In the genomic region with DNA sequence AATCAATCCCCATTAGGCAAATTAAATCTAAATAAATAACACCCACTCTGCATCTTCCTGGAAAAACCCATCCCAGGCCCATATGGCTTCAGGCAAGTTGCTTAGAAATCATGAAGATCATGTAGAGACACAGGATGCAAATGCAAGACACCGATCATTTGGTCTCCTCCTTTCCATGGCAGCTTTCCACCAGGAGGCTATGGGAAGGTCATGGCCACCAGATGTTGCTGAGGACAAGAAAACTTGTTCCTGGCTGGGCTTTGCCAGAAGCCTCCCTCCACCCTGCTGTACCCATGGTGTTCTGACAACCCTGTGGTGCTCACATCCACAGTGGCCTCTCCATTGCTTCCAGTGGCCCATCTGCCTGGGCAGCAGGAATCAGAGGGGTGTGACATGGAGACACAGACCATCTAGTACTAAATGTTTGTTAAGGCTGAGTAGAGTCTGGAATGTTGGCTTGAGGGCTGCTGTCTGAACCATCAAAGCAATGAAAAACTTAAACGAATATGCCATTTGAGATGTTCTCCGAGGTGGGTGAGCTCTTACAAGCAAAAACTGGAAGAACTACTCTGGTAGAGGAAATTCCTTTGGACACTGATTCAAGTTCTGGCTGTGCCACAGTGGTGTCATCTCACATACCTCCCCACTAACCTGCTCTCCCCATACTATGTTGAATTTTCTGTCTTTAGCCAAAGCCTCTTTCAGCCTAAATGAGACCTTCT, we compare ENCODE assay signal across 32 cellular contexts.
DNase-seq lines count a peak whose midpoint lies in the region; ATAC-seq, FAIRE-seq and TF ChIP-seq lines count a peak whose summit lies in the region.
"Had no signal": no experiment of that assay in that cellular context is flagged by ENCODE, and none has a peak within 500 bp of the region (broad histone marks: within the 10 kb centered on the region; RNA-seq: fewer than 3 reads in every experiment).

No MANE protein-coding gene starts in this region.

- H3K36me3 Mint-ChIP-seq in astrocyte (ENCODE audit: low read depth, unreplicated experiment) = peaks cover 10% of the 10 kb centered on the region
- H3K36me3 Mint-ChIP-seq: activated naive CD8-positive, alpha-beta T cell treated with anti-CD3 and anti-CD28 coated beads for 36 hours; immature natural killer cell; WTC11 had no signal

- POLR2A ChIA-PET in HepG2 (lab: Yijun Ruan, JAX) = no interaction called here

- H2AK5ac ChIP-seq in mesenchymal stem cell (ENCODE audit: low read length, severe bottlenecking) = peak overlapping the region; percentile 89

- H3K36me3 ChIP-seq in GM23248 (ENCODE audit: low read depth) = no peaks in the 10 kb centered on the region
- no peaks in the 10 kb centered on the region for H3K36me3 ChIP-seq in astrocyte (ENCODE audit: insufficient read depth, low read length)
- H3K36me3 ChIP-seq in mesenchymal stem cell (ENCODE audit: control insufficient read depth in 1 of 2, insufficient read depth in 2 of 2, low read depth in 1 of 2, low read length in 2 of 2) = no peaks in the 10 kb centered on the region
- H3K36me3 ChIP-seq in testis (ENCODE audit: low read depth, missing control alignments) = no peaks in the 10 kb centered on the region
- no peaks in the 10 kb centered on the region for H3K36me3 ChIP-seq in HepG2 (replicated peaks in 1 of 2; ENCODE audit: control insufficient read depth in 1 of 2, insufficient read depth in 2 of 2, low read length in 2 of 2)
- H3K36me3 ChIP-seq: BLaER1 treated with 17β-estradiol and CSF1 and Interleukin-3, amounts not matched to agents 10 nM and 100 nM; esophagus muscularis mucosa; gastroesophageal sphincter; spleen; thoracic aorta had no signal

- 5 to 8% methylated on average over 3 of the region's 3 CpGs for WGBS in GM23248 (ENCODE audit: low coverage in 1 of 2, low lambda C conversion rate in 2 of 2, missing lambda C conversion rate in 2 of 2), 2 experiments
- 97% methylated on average over 3 of the region's 3 CpGs for WGBS in mesenchymal stem cell
- WGBS in testis, 2 donors = 45 to 67% methylated on average over 3 of the region's 3 CpGs
- WGBS in HepG2 (ENCODE audit: low lambda C conversion rate) = 11% methylated on average over 3 of the region's 3 CpGs

- FAIRE-seq in astrocyte (lab: Jason Lieb, UNC) (no peak), HepG2 (lab: Jason Lieb, UNC) (no peak)

- TF ChIP-seq EP300 in HepG2 (IDR thresholded peaks at IDR 0.05; ENCODE audit: low read depth in 2 of 2, low read length in 2 of 2) (no peak), HepG2 (CRISPR knock-in tag; IDR thresholded peaks at IDR 0.05; ENCODE audit: borderline replicate concordance) (no peak)

- DNase-seq in GM23248 = peak; percentile 63
- DNase-seq in astrocyte (ENCODE audit: low read depth) = no peak
- no peak for DNase-seq in mesenchymal stem cell
- peak; percentile 69 for DNase-seq in testis
- DNase-seq in head of caudate nucleus = no peak
- DNase-seq in coronary artery (ENCODE audit: low spot score) = no peak
- DNase-seq in HepG2 (ENCODE audit: low spot score) = no peak
- DNase-seq: activated CD4-positive, alpha-beta T cell treated with anti-CD3 and anti-CD28 coated beads, Interleukin-2, amount 10 ng/mL, durations not matched to agents 7 days and 5 days; activated effector memory CD4-positive, alpha-beta T cell treated with anti-CD3 and anti-CD28 coated beads, Interleukin-2, amount 50 U/mL, for 16 hours; activated naive CD8-positive, alpha-beta T cell treated with anti-CD3 and anti-CD28 coated beads for 36 hours; activated T-cell treated with anti-CD3 and anti-CD28 coated beads, Interleukin-2, amount 50 U/mL, for 1 hour; anterior cingulate cortex; caudate nucleus; dermis blood vessel endothelial cell; endodermal cell; immature natural killer cell; KG1; left colon; NCI-H1092 treated with DMSO at 0.1 percent for 48 hours; NCI-H1694 treated with DMSO at 0.1 percent for 48 hours; posterior cingulate gyrus; right cardiac atrium; spleen; stimulated activated CD4-positive, alpha-beta T cell treated with anti-CD3 and anti-CD28 coated beads, Interleukin-2, amount 100 ng/mL, for 24 hours; stimulated activated naive CD8-positive, alpha-beta T cell treated with anti-CD3 and anti-CD28 coated beads, Interleukin-15, Interleukin-2, amounts not matched to agents 100 U/mL and 50 U/mL, for 24 hours; T-helper 1 cell had no signal

- H3K4me2 ChIP-seq in GM23248 (ENCODE audit: unreplicated experiment) (peak overlapping the region; percentile 61), astrocyte (ENCODE audit: low read length) (peak overlapping the region; percentile 3), mesenchymal stem cell (ENCODE audit: low read length, poor library complexity, severe bottlenecking) (no peak overlapping the region), HepG2 (ENCODE audit: low read depth, low read length) (no peak overlapping the region)
- H3K4me2 ChIP-seq: BLaER1 treated with 17β-estradiol and CSF1 and Interleukin-3, amounts not matched to agents 10 nM and 100 nM had no signal

- no peak for ATAC-seq in HepG2
- ATAC-seq: gastroesophageal sphincter; left colon; right cardiac atrium; stimulated activated naive CD8-positive, alpha-beta T cell treated with anti-CD3 and anti-CD28 coated beads, Interleukin-15, Interleukin-2, amounts not matched to agents 100 U/mL and 50 U/mL, for 24 hours; WTC11 had no signal

- intact Hi-C loops in testis (cut with DNase I; ENCODE audit: low total_unique reads) (no loop called here), head of caudate nucleus (cut with DNase I) (loop anchor here (5.0 to 10.0 kb wide), 4 partner anchors 48 to 1015 kb away; a partner anchor contains a TSS), HepG2 (cut with micrococcal nuclease; ENCODE audit: unreplicated experiment) (loop anchor here (5.0 to 10.0 kb wide), 2 partner anchors 565 to 1012 kb away; a partner anchor contains a TSS)

- H3K4me3 ChIP-seq in GM23248 = no peak overlapping the region
- H3K4me3 ChIP-seq in astrocyte (ENCODE audit: insufficient read depth, low read depth, low read length) = no peak overlapping the region
- H3K4me3 ChIP-seq in mesenchymal stem cell (ENCODE audit: insufficient read depth in 1 of 2, low read depth in 1 of 2, low read length in 2 of 2) = no peak overlapping the region
- no peak overlapping the region for H3K4me3 ChIP-seq in testis
- no peak overlapping the region for H3K4me3 ChIP-seq in coronary artery
- no peak overlapping the region for H3K4me3 ChIP-seq in HepG2 (replicated peaks in 1 of 3; ENCODE audit: insufficient read depth in 1 of 3, low read depth in 2 of 3, low read length in 3 of 3)
- H3K4me3 ChIP-seq: BLaER1 treated with 17β-estradiol and CSF1 and Interleukin-3, amounts not matched to agents 10 nM and 100 nM; esophagus muscularis mucosa; gastroesophageal sphincter; SK-N-MC; spleen; thoracic aorta had no signal

- no peak overlapping the region for H3K4me3 Mint-ChIP-seq in astrocyte (ENCODE audit: unreplicated experiment)
- H3K4me3 Mint-ChIP-seq: activated CD4-positive, alpha-beta T cell treated with anti-CD3 and anti-CD28 coated beads, Interleukin-2, amount 10 ng/mL, durations not matched to agents 7 days and 5 days; activated naive CD8-positive, alpha-beta T cell treated with anti-CD3 and anti-CD28 coated beads for 36 hours; endodermal cell; immature natural killer cell; WTC11 had no signal

- no peak overlapping the region for H2BK15ac ChIP-seq in mesenchymal stem cell (ENCODE audit: low read depth, poor library complexity, severe bottlenecking)

- H2BK120ac ChIP-seq in mesenchymal stem cell (ENCODE audit: low read depth, low read length) = no peak overlapping the region

- no peaks in the 10 kb centered on the region for H3K9me3 ChIP-seq in GM23248 (ENCODE audit: low read depth)
- no peaks in the 10 kb centered on the region for H3K9me3 ChIP-seq in astrocyte (ENCODE audit: insufficient read depth, low read depth, low read length)
- no peaks in the 10 kb centered on the region for H3K9me3 ChIP-seq in mesenchymal stem cell (ENCODE audit: control insufficient read depth, low read length)
- H3K9me3 ChIP-seq in testis = no peaks in the 10 kb centered on the region
- no peaks in the 10 kb centered on the region for H3K9me3 ChIP-seq in HepG2 (ENCODE audit: low read length)
- H3K9me3 ChIP-seq: esophagus muscularis mucosa, gastroesophageal sphincter, spleen, thoracic aorta had no signal

- peak overlapping the region; percentile 90 for H3K27ac ChIP-seq in GM23248
- H3K27ac ChIP-seq in astrocyte (ENCODE audit: low read depth, low read length) = no peak overlapping the region
- no peak overlapping the region for H3K27ac ChIP-seq in mesenchymal stem cell (ENCODE audit: low read length, poor library complexity, severe bottlenecking)
- peak overlapping the region; percentile 2 to 68 for H3K27ac ChIP-seq in testis
- H3K27ac ChIP-seq in coronary artery = no peak overlapping the region
- no peak overlapping the region for H3K27ac ChIP-seq in HepG2 (ENCODE audit: extremely low read length, insufficient read depth, low read length)
- H3K27ac ChIP-seq: BLaER1 treated with 17β-estradiol and CSF1 and Interleukin-3, amounts not matched to agents 10 nM and 100 nM; SK-N-MC; spleen had no signal

- H3K18ac ChIP-seq in mesenchymal stem cell (ENCODE audit: low read depth in 1 of 2, low read length in 2 of 2) = peak overlapping the region; percentile 16 to 45

- H3F3A ChIP-seq in GM23248 (ENCODE audit: insufficient read depth) = peaks cover 60% of the 10 kb centered on the region

- no peaks in the 10 kb centered on the region for H3K9me2 ChIP-seq in GM23248 (ENCODE audit: insufficient read depth)

- no peak for TF ChIP-seq RAD21 in HepG2 (CRISPR knock-in tag; IDR thresholded peaks at IDR 0.05)

- H3K4ac ChIP-seq in mesenchymal stem cell (ENCODE audit: low read depth in 1 of 2, low read length in 2 of 2) = no peak overlapping the region

- in situ Hi-C loops in GM23248 (cut with MboI) = loop anchor here (5.0 to 10.0 kb wide), 2 partner anchors 195 to 1012 kb away; a partner anchor contains a TSS
- in situ Hi-C loops in HepG2 (cut with HindIII; ENCODE audit: extremely low pct_ligation_motif_present, low pct_unique_long_range_greater_than_20kb) = loop anchor here (5.0 kb wide), 1 partner anchor 1017 kb away; no protein-coding TSS in a partner anchor

- H3K4me1 Mint-ChIP-seq in astrocyte (ENCODE audit: low read depth, unreplicated experiment) = peaks cover 62% of the 10 kb centered on the region
- H3K4me1 Mint-ChIP-seq: immature natural killer cell had no signal

- no peaks in the 10 kb centered on the region for H3K27me3 Mint-ChIP-seq in astrocyte (ENCODE audit: low read depth, unreplicated experiment)
- H3K27me3 Mint-ChIP-seq: activated naive CD8-positive, alpha-beta T cell treated with anti-CD3 and anti-CD28 coated beads for 36 hours had no signal

- H3K4me1 ChIP-seq in GM23248 (ENCODE audit: insufficient read depth) (peaks cover 57% of the 10 kb centered on the region), astrocyte (ENCODE audit: insufficient read depth, low read length) (peaks cover 33% of the 10 kb centered on the region), mesenchymal stem cell (ENCODE audit: control insufficient read depth, insufficient read depth, low read depth, low read length) (peaks cover 23% of the 10 kb centered on the region), testis (peaks cover 38% of the 10 kb centered on the region), HepG2 (ENCODE audit: insufficient read depth, low read length) (no peaks in the 10 kb centered on the region)

- H3K27me3 ChIP-seq in GM23248 (replicated peaks; ENCODE audit: insufficient read depth) = no peaks in the 10 kb centered on the region
- no peaks in the 10 kb centered on the region for H3K27me3 ChIP-seq in astrocyte (ENCODE audit: insufficient read depth, low read length)
- H3K27me3 ChIP-seq in mesenchymal stem cell (ENCODE audit: control insufficient read depth in 1 of 2, insufficient read depth in 1 of 2, low read length in 2 of 2) = peaks cover 0 to 4% of the 10 kb centered on the region in 2 experiments
- no peaks in the 10 kb centered on the region for H3K27me3 ChIP-seq in testis
- peaks cover 2 to 23% of the 10 kb centered on the region in 2 experiments; a peak in 2 of 5 replicates for H3K27me3 ChIP-seq in HepG2 (ENCODE audit: control insufficient read depth in 1 of 2, insufficient read depth in 2 of 2, low read length in 2 of 2)
- H3K27me3 ChIP-seq: esophagus muscularis mucosa, gastroesophageal sphincter had no signal

- TF ChIP-seq POLR2A in testis (IDR thresholded peaks at IDR 0.05) (no peak), HepG2 (IDR thresholded peaks at IDR 0.05; ENCODE audit: insufficient read depth in 1 of 2, low read depth in 2 of 2, low read length in 2 of 2) (no peak)

- no TSS peak for BruUV-seq in HepG2 (replicated peaks; lab: Mats Ljungman, UMichigan)

- H4K8ac ChIP-seq in mesenchymal stem cell (ENCODE audit: low read length) = no peak overlapping the region

- no peak overlapping the region for H3K23ac ChIP-seq in mesenchymal stem cell (ENCODE audit: low read length in 2 of 2)

- H2BK12ac ChIP-seq in mesenchymal stem cell (ENCODE audit: low read length in 2 of 2) = peak overlapping the region in 1 of 2 experiments; percentile 49

- TF ChIP-seq CTCF in astrocyte (IDR thresholded peaks at IDR 0.05; ENCODE audit: insufficient read depth, low read depth, low read length) (no peak), testis (IDR thresholded peaks at IDR 0.05) (no peak), coronary artery (IDR thresholded peaks at IDR 0.05) (no peak), HepG2 (CRISPR knock-in tag; IDR thresholded peaks at IDR 0.05) (no peak)

- no peak overlapping the region for H2BK5ac ChIP-seq in mesenchymal stem cell (ENCODE audit: low read depth, low read length, poor library complexity, severe bottlenecking)

- peak overlapping the region; percentile 55 for H3K27ac Mint-ChIP-seq in astrocyte (ENCODE audit: unreplicated experiment)
- H3K27ac Mint-ChIP-seq: activated CD4-positive, alpha-beta T cell treated with anti-CD3 and anti-CD28 coated beads, Interleukin-2, amount 10 ng/mL, durations not matched to agents 7 days and 5 days; activated naive CD8-positive, alpha-beta T cell treated with anti-CD3 and anti-CD28 coated beads for 36 hours; endodermal cell; immature natural killer cell; WTC11 had no signal

- no peaks in the 10 kb centered on the region for H3K79me2 ChIP-seq in GM23248 (ENCODE audit: insufficient read depth)
- H3K79me2 ChIP-seq in astrocyte (ENCODE audit: insufficient read depth, low read length) = no peaks in the 10 kb centered on the region
- H3K79me2 ChIP-seq in HepG2 (ENCODE audit: insufficient read depth, low read length) = no peaks in the 10 kb centered on the region

- no peaks in the 10 kb centered on the region for H3K9me3 Mint-ChIP-seq in astrocyte (ENCODE audit: unreplicated experiment)
- H3K9me3 Mint-ChIP-seq: activated CD4-positive, alpha-beta T cell treated with anti-CD3 and anti-CD28 coated beads, Interleukin-2, amount 10 ng/mL, durations not matched to agents 7 days and 5 days; activated naive CD8-positive, alpha-beta T cell treated with anti-CD3 and anti-CD28 coated beads for 36 hours; endodermal cell; immature natural killer cell had no signal

- H4K20me1 ChIP-seq in GM23248 (ENCODE audit: insufficient read depth) = no peaks in the 10 kb centered on the region
- H4K20me1 ChIP-seq in astrocyte (ENCODE audit: insufficient read depth, low read length) = no peaks in the 10 kb centered on the region
- peaks cover 6% of the 10 kb centered on the region; the same call in 1 of the 2 replicates for H4K20me1 ChIP-seq in HepG2 (ENCODE audit: insufficient read depth, low read length)

- peak overlapping the region in 1 of 2 experiments; percentile 9 for H3K14ac ChIP-seq in mesenchymal stem cell (ENCODE audit: low read length in 2 of 2)

- H3K79me1 ChIP-seq in mesenchymal stem cell (replicated peaks; ENCODE audit: low read length, poor library complexity, severe bottlenecking) = no peaks in the 10 kb centered on the region

- H4K91ac ChIP-seq in mesenchymal stem cell (ENCODE audit: low read length) = no peak overlapping the region

- peak overlapping the region; percentile 25; the same call in 1 of the 2 replicates for H2AFZ ChIP-seq in GM23248
- no peak overlapping the region for H2AFZ ChIP-seq in astrocyte (ENCODE audit: low read depth, low read length)
- H2AFZ ChIP-seq in mesenchymal stem cell (ENCODE audit: low read depth, low read length) = no peak overlapping the region
- no peak overlapping the region for H2AFZ ChIP-seq in HepG2 (ENCODE audit: low read length)

- peak overlapping the region; percentile 55 for H3K9ac ChIP-seq in GM23248
- no peak overlapping the region for H3K9ac ChIP-seq in astrocyte (ENCODE audit: low read length)
- H3K9ac ChIP-seq in mesenchymal stem cell (ENCODE audit: low read length) = no peak overlapping the region
- H3K9ac ChIP-seq in HepG2 (ENCODE audit: insufficient read depth, low read depth, low read length) = no peak overlapping the region
- H3K9ac ChIP-seq: BLaER1 treated with 17β-estradiol and CSF1 and Interleukin-3, amounts not matched to agents 10 nM and 100 nM had no signal

- CTCF ChIA-PET in HepG2 (lab: Yijun Ruan, JAX; ENCODE audit: low intra/inter-chr PET ratio, low total read pairs) = no interaction called here

Comparison
In these comparisons a context has a peak if more than half of its experiments do, and no peak if none do; other contexts are left out.
1. DNase-seq: peak in GM23248 (single experiment) and testis (single experiment); none in astrocyte (single experiment), mesenchymal stem cell (single experiment), head of caudate nucleus (0 of 42), coronary artery (single experiment) and HepG2 (single experiment).
2. H3K27ac ChIP-seq: peak in GM23248 (single experiment) and testis (2 of 2); none in astrocyte (single experiment), mesenchymal stem cell (single experiment), coronary artery (0 of 2) and HepG2 (single experiment).
3. H3K4me2 ChIP-seq: peak in GM23248 (single experiment) and astrocyte (single experiment); none in mesenchymal stem cell (single experiment) and HepG2 (single experiment).